Comparison of ENCODE assay signal across 10 cellular contexts in the genomic region with DNA sequence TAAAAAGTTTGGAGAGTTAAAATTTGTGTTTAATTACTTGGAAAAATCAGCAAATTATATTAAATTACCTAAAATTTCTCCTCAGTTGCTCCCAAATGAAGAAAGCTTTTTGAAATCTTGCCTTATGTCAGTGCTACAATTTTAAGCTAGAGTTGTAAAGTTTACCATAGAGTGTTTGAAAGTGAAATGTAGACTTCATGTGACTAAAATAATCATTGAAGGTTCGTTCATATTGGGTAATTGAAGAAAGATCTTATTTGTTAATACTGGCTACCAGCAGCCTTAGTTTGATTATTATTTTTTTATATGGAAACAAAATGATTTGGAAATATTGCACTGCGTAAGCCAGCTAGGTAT. TPM values are rescaled to one million over a fixed set of nuclear protein-coding genes. Genes with fewer than 3 reads are reported as not detected.
DNase-seq lines count a peak whose midpoint lies in the region; ATAC-seq and TF ChIP-seq lines count a peak whose summit lies in the region.
"Had no signal": no experiment of that assay in that cellular context is flagged by ENCODE, and none has a peak within 500 bp of the region (broad histone marks: within the 10 kb centered on the region; RNA-seq: fewer than 3 reads in every experiment).

No MANE protein-coding gene starts in this region.

- H3K4me1 ChIP-seq in MM.1S (ENCODE audit: low read length) (peaks cover 33% of the 10 kb centered on the region), neutrophil (ENCODE audit: control insufficient read depth in 1 of 2, insufficient read depth in 1 of 2, low read depth in 1 of 2, low read length in 1 of 2) (peaks cover 69 to 75% of the 10 kb centered on the region in 2 experiments)

- H3K27ac ChIP-seq in MM.1S (ENCODE audit: low read length): no peak overlapping the region; the same call in 1 of the 2 replicates
- H3K27ac ChIP-seq in neutrophil: peak overlapping the region; percentile 99

- H3K4me2 ChIP-seq in MM.1S (ENCODE audit: low read depth, low read length): peak overlapping the region; percentile 93

- ATAC-seq in HG03196 (IDR thresholded peaks at IDR 0.05; ENCODE audit: unreplicated experiment): no peak

- peaks cover 47% of the 10 kb centered on the region for H3K36me3 Mint-ChIP-seq in Calu3 (ENCODE audit: insufficient read depth, unreplicated experiment)
- H3K36me3 Mint-ChIP-seq in chondrocyte (ENCODE audit: low read depth): peaks cover 1% of the 10 kb centered on the region

- H3K9me3 ChIP-seq in MM.1S (replicated peaks; ENCODE audit: insufficient read depth, low read length): no peaks in the 10 kb centered on the region
- H3K9me3 ChIP-seq in neutrophil: no peaks in the 10 kb centered on the region

- H3K27ac Mint-ChIP-seq in Calu3 (ENCODE audit: unreplicated experiment): peak overlapping the region; percentile 88
- H3K27ac Mint-ChIP-seq in chondrocyte (ENCODE audit: unreplicated experiment): peak overlapping the region; percentile 90

- H3K36me3 ChIP-seq in MM.1S (replicated peaks; ENCODE audit: insufficient read depth, low read length): no peaks in the 10 kb centered on the region
- H3K36me3 ChIP-seq in neutrophil: no peaks in the 10 kb centered on the region

- H3K4me3 Mint-ChIP-seq in Calu3 (ENCODE audit: low read depth, unreplicated experiment): peak overlapping the region; percentile 73
- H3K4me3 Mint-ChIP-seq in chondrocyte (ENCODE audit: unreplicated experiment): no peak overlapping the region

- H3K9ac ChIP-seq in MM.1S (ENCODE audit: low read length): no peak overlapping the region

- H3K27me3 Mint-ChIP-seq in Calu3 (ENCODE audit: unreplicated experiment): no peaks in the 10 kb centered on the region
- no peaks in the 10 kb centered on the region for H3K27me3 Mint-ChIP-seq in chondrocyte (ENCODE audit: low read depth)

- peaks cover 77% of the 10 kb centered on the region for H4K20me1 ChIP-seq in MM.1S (ENCODE audit: insufficient read depth, low read length)

- no peak overlapping the region for H3K4me3 ChIP-seq in MM.1S (ENCODE audit: low read length)
- H3K4me3 ChIP-seq in neutrophil (ENCODE audit: low read depth in 1 of 2, low read length in 1 of 2): peak overlapping the region in 1 of 2 experiments; percentile 73

- peaks cover 89% of the 10 kb centered on the region for H3K79me2 ChIP-seq in MM.1S (ENCODE audit: low read length)

- peaks cover 32% of the 10 kb centered on the region for H3F3A ChIP-seq in MM.1S (ENCODE audit: insufficient read depth, low read length)

- H3K4me1 Mint-ChIP-seq in Calu3 (ENCODE audit: low read depth, unreplicated experiment) (peaks cover 16% of the 10 kb centered on the region), chondrocyte (ENCODE audit: low read depth) (peaks cover 67% of the 10 kb centered on the region)

- no peak for DNase-seq in Calu3
- DNase-seq in MM.1S: no peak
- DNase-seq in chondrocyte (ENCODE audit: low spot score): no peak
- no peak for DNase-seq in NCI-H524 treated with DMSO at 0.1 percent for 48 hours (lab: John Stamatoyannopoulos, UW)
- no peak for DNase-seq in HCEC 1CT
- no peak for DNase-seq in HuH-7 (ENCODE audit: low spot score)
- DNase-seq: NCI-H1694, nucleus accumbens had no signal

- intact Hi-C loops in Calu3 (cut with micrococcal nuclease; ENCODE audit: unreplicated experiment): loop anchor here (5.0 kb wide), 1 partner anchor 91 kb away; no protein-coding TSS in a partner anchor

- BruUV-seq in Calu3 (replicated peaks; lab: Mats Ljungman, UMichigan): no TSS peak

- H3K27me3 ChIP-seq in MM.1S (replicated peaks; ENCODE audit: insufficient read depth, low read length): no peaks in the 10 kb centered on the region
- H3K27me3 ChIP-seq in neutrophil: no peaks in the 10 kb centered on the region

- TF ChIP-seq CTCF in Calu3 (IDR thresholded peaks at IDR 0.05; ENCODE audit: unreplicated experiment) (no peak), MM.1S (IDR thresholded peaks at IDR 0.05; ENCODE audit: low read length) (no peak), chondrocyte (IDR thresholded peaks at IDR 0.05) (no peak), neutrophil (IDR thresholded peaks at IDR 0.05) (no peak)

- H3K9me3 Mint-ChIP-seq in Calu3 (ENCODE audit: low read depth, unreplicated experiment) (no peaks in the 10 kb centered on the region), chondrocyte (ENCODE audit: low read depth) (no peaks in the 10 kb centered on the region)

- H2AFZ ChIP-seq in MM.1S (ENCODE audit: low read length): no peak overlapping the region

- H3K9me2 ChIP-seq in MM.1S (replicated peaks; ENCODE audit: insufficient read depth, low read length): no peaks in the 10 kb centered on the region

- CTCF ChIA-PET in Calu3 (lab: Charles Lee): no interaction called here

RNA-seq across cellular contexts. Expression of a gene that starts 4.4 kb away (rescaled TPM):
- total RNA-seq in Calu3 (2022) (45.4 and 45.6 TPM in 2 replicates), chondrocyte (48.6 to 51.2 TPM (median 50.3 TPM) in 3 replicates)
